Comparison of ENCODE assay signal across 8 cellular contexts in the genomic region with DNA sequence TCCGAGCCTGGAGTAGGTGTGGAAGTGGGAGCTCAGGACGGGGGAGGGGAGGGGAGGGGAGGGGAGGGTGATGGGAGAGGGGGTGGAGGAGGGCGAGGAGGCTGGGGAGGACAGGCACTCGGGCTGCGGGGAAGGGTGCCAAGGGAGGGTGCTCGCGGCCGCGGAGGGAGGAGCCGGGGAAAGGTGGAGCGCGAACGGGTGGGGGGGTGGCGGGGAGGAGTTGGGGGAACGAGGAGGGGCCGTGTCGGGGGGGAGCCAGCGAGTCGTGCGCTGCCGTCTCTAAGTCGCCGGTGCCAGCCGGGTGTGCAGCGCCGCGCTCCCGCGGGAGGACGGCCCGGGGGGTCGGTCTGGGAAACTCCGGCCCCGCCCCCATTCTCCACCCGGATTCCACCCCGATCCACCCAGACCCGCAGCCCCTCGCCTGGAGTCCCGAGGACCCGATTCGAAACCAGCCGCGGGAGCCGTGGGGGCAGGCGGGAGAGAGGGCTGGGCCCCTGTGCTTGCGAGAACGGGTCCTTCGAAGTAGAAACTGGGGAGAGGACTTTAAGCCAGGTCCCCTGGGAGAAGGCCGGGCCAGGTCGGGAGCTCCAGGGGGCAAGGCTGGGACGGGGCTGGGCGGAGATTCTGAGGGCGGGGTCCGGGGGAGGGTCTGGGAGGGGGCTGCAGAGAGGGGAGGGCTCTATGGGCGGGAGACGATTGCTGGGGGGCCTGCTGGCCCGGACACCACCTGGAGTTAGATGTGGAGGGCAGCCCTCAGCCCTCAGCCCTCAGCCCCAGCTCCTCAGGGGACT. TPM values are rescaled to one million over a fixed set of nuclear protein-coding genes. Genes with fewer than 3 reads are reported as not detected.
A peak's percentile ranks its signal among the peaks of the same experiment; 100 is the strongest.
DNase-seq lines count a peak whose midpoint lies in the region; ATAC-seq and TF ChIP-seq lines count a peak whose summit lies in the region.

TSS of gene ZNF467 (minus strand) at position 143 of the 791 bp plus-strand sequence. CDS start 2,556 bp downstream, outside the sequence.

- TF ChIP-seq CTCF in MM.1S (IDR thresholded peaks at IDR 0.05; ENCODE audit: low read length) (no peak), epithelial cell of proximal tubule (conservative IDR thresholded peaks at IDR 0.05; ENCODE audit: low read depth, low read length) (no peak)

- no peaks in the 10 kb centered on the region for H3K79me2 ChIP-seq in MM.1S (ENCODE audit: low read length)

- H3K9me3 ChIP-seq in CD4-positive, CD25-positive, alpha-beta regulatory T cell (ENCODE audit: control insufficient read depth in 2 of 2, low read length in 2 of 2) = no peaks in the 10 kb centered on the region
- H3K9me3 ChIP-seq in MM.1S (replicated peaks; ENCODE audit: insufficient read depth, low read length) (no peaks in the 10 kb centered on the region), muscle layer of colon (ENCODE audit: low read length) (no peaks in the 10 kb centered on the region), thymus (ENCODE audit: control insufficient read depth) (no peaks in the 10 kb centered on the region)

- no peaks in the 10 kb centered on the region for H3K9me2 ChIP-seq in MM.1S (replicated peaks; ENCODE audit: insufficient read depth, low read length)

- peak within 1 kb of the TSS; percentile 65 to 89 (median 77) for H3K4me3 Mint-ChIP-seq in CD4-positive, CD25-positive, alpha-beta regulatory T cell

- peak within 1 kb of the TSS; percentile 95 for H3K4me2 ChIP-seq in MM.1S (ENCODE audit: low read depth, low read length)

- H3K9me3 Mint-ChIP-seq in CD4-positive, CD25-positive, alpha-beta regulatory T cell = no peaks in the 10 kb centered on the region

- H4K20me1 ChIP-seq in MM.1S (ENCODE audit: insufficient read depth, low read length) = peaks cover 5% of the 10 kb centered on the region

- H3K36me3 ChIP-seq in CD4-positive, CD25-positive, alpha-beta regulatory T cell (ENCODE audit: control insufficient read depth, insufficient read depth, low read length) = no peaks in the 10 kb centered on the region
- H3K36me3 ChIP-seq in MM.1S (replicated peaks; ENCODE audit: insufficient read depth, low read length) = no peaks in the 10 kb centered on the region
- H3K36me3 ChIP-seq in muscle layer of colon (ENCODE audit: insufficient read depth, low read length) = peaks cover 3% of the 10 kb centered on the region
- H3K36me3 ChIP-seq in thymus (ENCODE audit: control insufficient read depth, insufficient read depth) = peaks cover 5% of the 10 kb centered on the region

- H3K36me3 Mint-ChIP-seq in CD4-positive, CD25-positive, alpha-beta regulatory T cell = no peaks in the 10 kb centered on the region

- no peak within 1 kb of the TSS for H3K27ac ChIP-seq in CD4-positive, CD25-positive, alpha-beta regulatory T cell (ENCODE audit: insufficient read depth, low read length, poor library complexity, severe bottlenecking)
- H3K27ac ChIP-seq in MM.1S (ENCODE audit: low read length) = no peak within 1 kb of the TSS
- peak within 1 kb of the TSS; percentile 80 for H3K27ac ChIP-seq in muscle layer of colon (ENCODE audit: low read depth, low read length)
- peak within 1 kb of the TSS; percentile 65 for H3K27ac ChIP-seq in thymus (ENCODE audit: low read depth)

- peak; percentile 14 to 49 (median 41) for DNase-seq in CD4-positive, CD25-positive, alpha-beta regulatory T cell
- DNase-seq in MM.1S = no peak
- DNase-seq in activated CD4-positive, alpha-beta T cell treated with anti-CD3 and anti-CD28 coated beads, Interleukin-2, amount 50 U/mL, for 4 hours = peak; percentile 33 to 44
- no peak for DNase-seq in epithelial cell of proximal tubule (ENCODE audit: low read depth)
- no peak for DNase-seq in 8988T
- no peak for DNase-seq in KG1 (lab: John Stamatoyannopoulos, UW)

- H3K4me3 ChIP-seq in CD4-positive, CD25-positive, alpha-beta regulatory T cell (ENCODE audit: low read depth, low read length) = no peak within 1 kb of the TSS
- H3K4me3 ChIP-seq in MM.1S (ENCODE audit: low read length) = peak within 1 kb of the TSS; percentile 75
- H3K4me3 ChIP-seq in epithelial cell of proximal tubule (ENCODE audit: low read depth, low read length) = peak within 1 kb of the TSS; percentile 75
- peak within 1 kb of the TSS; percentile 61 to 68 for H3K4me3 ChIP-seq in muscle layer of colon (ENCODE audit: low read depth in 1 of 2, low read length in 2 of 2)
- H3K4me3 ChIP-seq in thymus (ENCODE audit: low read length) = peak within 1 kb of the TSS; percentile 81

- 8% methylated on average over 57 of the region's 57 CpGs for WGBS in thymus

- H3F3A ChIP-seq in MM.1S (ENCODE audit: insufficient read depth, low read length) = no peaks in the 10 kb centered on the region

- ATAC-seq in CD4-positive, CD25-positive, alpha-beta regulatory T cell (ENCODE audit: low read depth in 2 of 2) = no peak

- H3K4me1 Mint-ChIP-seq in CD4-positive, CD25-positive, alpha-beta regulatory T cell = peaks cover 0 to 15% (median 0%) of the 10 kb centered on the region in 4 donors

- peak within 1 kb of the TSS in 1 of 3 donors; percentile 26 for H3K27ac Mint-ChIP-seq in CD4-positive, CD25-positive, alpha-beta regulatory T cell

- peak within 1 kb of the TSS; percentile 78 for H2AFZ ChIP-seq in MM.1S (ENCODE audit: low read length)

- H3K27me3 Mint-ChIP-seq in CD4-positive, CD25-positive, alpha-beta regulatory T cell = peaks cover 11% of the 10 kb centered on the region

- peaks cover 24% of the 10 kb centered on the region for H3K4me1 ChIP-seq in CD4-positive, CD25-positive, alpha-beta regulatory T cell (ENCODE audit: control insufficient read depth, insufficient read depth, low read length, poor library complexity, severe bottlenecking)
- H3K4me1 ChIP-seq in MM.1S (ENCODE audit: low read length) = no peaks in the 10 kb centered on the region
- peaks cover 8% of the 10 kb centered on the region for H3K4me1 ChIP-seq in muscle layer of colon (ENCODE audit: insufficient read depth, low read length)
- peaks cover 11% of the 10 kb centered on the region for H3K4me1 ChIP-seq in thymus (ENCODE audit: control insufficient read depth, insufficient read depth, low read length)

- peak within 1 kb of the TSS; percentile 42; the same call in 1 of the 2 replicates for H3K9ac ChIP-seq in MM.1S (ENCODE audit: low read length)
- H3K9ac ChIP-seq in muscle layer of colon (ENCODE audit: low read length) = no peak within 1 kb of the TSS

- H3K27me3 ChIP-seq in CD4-positive, CD25-positive, alpha-beta regulatory T cell (ENCODE audit: control insufficient read depth, insufficient read depth, low read length) = no peaks in the 10 kb centered on the region
- H3K27me3 ChIP-seq in MM.1S (replicated peaks; ENCODE audit: insufficient read depth, low read length) (peaks cover 54% of the 10 kb centered on the region), muscle layer of colon (ENCODE audit: control insufficient read depth in 1 of 2, insufficient read depth in 2 of 2, low read length in 2 of 2) (no peaks in the 10 kb centered on the region), thymus (ENCODE audit: control insufficient read depth, insufficient read depth) (peaks cover 35% of the 10 kb centered on the region)

RNA-seq across cellular contexts. Expression of gene ZNF467, which starts in this region (rescaled TPM):
- 1.1 TPM for total RNA-seq in CD4-positive, CD25-positive, alpha-beta regulatory T cell
- polyA plus RNA-seq in CD4-positive, CD25-positive, alpha-beta regulatory T cell = 1 to 10 TPM in 2 of 4 donors, under 1 TPM in 2; 0.76 to 2.3 (median 1.1) TPM
- 0.07 and 0.12 TPM in 2 replicates for total RNA-seq in epithelial cell of proximal tubule
- polyA plus RNA-seq in thymus = 8.8 TPM

Comparison
In these comparisons a context has a peak if more than half of its experiments do, and no peak if none do; other contexts are left out.
1. DNase-seq: peak in CD4-positive, CD25-positive, alpha-beta regulatory T cell (3 of 3) and activated CD4-positive, alpha-beta T cell treated with anti-CD3 and anti-CD28 coated beads, Interleukin-2, amount 50 U/mL, for 4 hours (2 of 2); none in MM.1S (single experiment), epithelial cell of proximal tubule (single experiment), 8988T (single experiment) and KG1 (single experiment).
2. H3K27ac ChIP-seq: peak in muscle layer of colon (single experiment) and thymus (single experiment); none in CD4-positive, CD25-positive, alpha-beta regulatory T cell (single experiment) and MM.1S (single experiment).